In the genomic region with DNA sequence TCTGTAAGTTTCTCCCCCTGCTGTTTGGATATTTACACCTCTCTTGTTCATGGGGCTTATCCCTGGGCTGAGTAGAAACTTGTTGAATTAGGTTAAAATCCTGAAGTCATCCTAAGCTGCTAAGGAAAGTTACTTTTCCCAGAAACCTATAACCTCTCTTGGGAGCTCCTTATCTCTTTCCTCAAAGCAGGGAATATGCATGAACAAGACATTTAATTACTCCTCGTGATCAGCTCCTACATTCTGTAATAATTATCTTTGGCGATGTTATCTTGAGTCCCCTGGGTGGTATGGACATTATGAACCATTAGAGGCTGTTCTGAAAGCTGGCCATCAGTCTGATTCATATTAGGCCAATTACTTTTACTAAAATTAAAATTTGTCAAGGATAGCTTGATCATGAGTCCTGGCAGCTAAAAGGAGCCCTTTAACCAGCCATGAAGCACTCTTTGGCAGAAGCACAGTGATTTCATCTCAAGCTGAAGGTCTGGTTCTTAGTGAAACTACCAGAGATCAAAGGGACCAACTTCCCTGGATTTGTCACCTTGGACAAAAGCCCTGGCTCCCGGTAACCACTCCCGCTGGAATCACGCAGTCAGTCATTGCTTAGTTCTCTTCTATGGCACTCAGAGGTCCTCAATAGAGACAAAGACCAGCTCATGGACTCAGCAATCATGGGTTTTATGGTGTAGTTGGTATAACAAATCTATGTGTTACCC, we compare ENCODE assay signal across 1 cellular context.
TF ChIP-seq lines count a peak whose summit lies in the region.

No MANE protein-coding gene starts in this region.

TF ChIP-seq in HEK293, 187 proteins besides CTCF, POLR2A, EP300 and RAD21 (continued from another document):
- TF ChIP-seq, protein P1, sequence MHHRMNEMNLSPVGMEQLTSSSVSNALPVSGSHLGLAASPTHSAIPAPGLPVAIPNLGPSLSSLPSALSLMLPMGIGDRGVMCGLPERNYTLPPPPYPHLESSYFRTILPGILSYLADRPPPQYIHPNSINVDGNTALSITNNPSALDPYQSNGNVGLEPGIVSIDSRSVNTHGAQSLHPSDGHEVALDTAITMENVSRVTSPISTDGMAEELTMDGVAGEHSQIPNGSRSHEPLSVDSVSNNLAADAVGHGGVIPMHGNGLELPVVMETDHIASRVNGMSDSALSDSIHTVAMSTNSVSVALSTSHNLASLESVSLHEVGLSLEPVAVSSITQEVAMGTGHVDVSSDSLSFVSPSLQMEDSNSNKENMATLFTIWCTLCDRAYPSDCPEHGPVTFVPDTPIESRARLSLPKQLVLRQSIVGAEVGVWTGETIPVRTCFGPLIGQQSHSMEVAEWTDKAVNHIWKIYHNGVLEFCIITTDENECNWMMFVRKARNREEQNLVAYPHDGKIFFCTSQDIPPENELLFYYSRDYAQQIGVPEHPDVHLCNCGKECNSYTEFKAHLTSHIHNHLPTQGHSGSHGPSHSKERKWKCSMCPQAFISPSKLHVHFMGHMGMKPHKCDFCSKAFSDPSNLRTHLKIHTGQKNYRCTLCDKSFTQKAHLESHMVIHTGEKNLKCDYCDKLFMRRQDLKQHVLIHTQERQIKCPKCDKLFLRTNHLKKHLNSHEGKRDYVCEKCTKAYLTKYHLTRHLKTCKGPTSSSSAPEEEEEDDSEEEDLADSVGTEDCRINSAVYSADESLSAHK (tag by site-specific recombination; IDR thresholded peaks at IDR 0.05) = peak; percentile 53
- TF ChIP-seq ZBTB21 (tag by site-specific recombination; IDR thresholded peaks at IDR 0.05) (peak; percentile 68), ZNF830 (tag by site-specific recombination; IDR thresholded peaks at IDR 0.05; ENCODE audit: low read depth) (no peak), PATZ1 (tag by site-specific recombination; IDR thresholded peaks at IDR 0.05) (peak; percentile 56; the same call in 1 of the 2 replicates), ZNF155 (tag by site-specific recombination; IDR thresholded peaks at IDR 0.05) (no peak), ZNF501 (tag by site-specific recombination; IDR thresholded peaks at IDR 0.05) (peak; percentile 85), ZNF48 (tag by site-specific recombination; IDR thresholded peaks at IDR 0.05) (no peak), ZNF560 (tag by site-specific recombination; IDR thresholded peaks at IDR 0.05; ENCODE audit: borderline replicate concordance) (no peak), HIC1 (tag by site-specific recombination; IDR thresholded peaks at IDR 0.05) (peak; percentile 72; the same call in 1 of the 2 replicates), IKZF3 (tag by site-specific recombination; IDR thresholded peaks at IDR 0.05) (peak; percentile 75), ZNF837 (tag by site-specific recombination; IDR thresholded peaks at IDR 0.05) (no peak), SCRT1 (tag by site-specific recombination; IDR thresholded peaks at IDR 0.05; ENCODE audit: borderline replicate concordance) (peak; percentile 94), ZBTB1 (tag by site-specific recombination; IDR thresholded peaks at IDR 0.05) (peak; percentile 96), ZNF202 (tag by site-specific recombination; IDR thresholded peaks at IDR 0.05; ENCODE audit: borderline replicate concordance) (no peak), TRIM28 (IDR thresholded peaks at IDR 0.05; ENCODE audit: borderline replicate concordance, low read length) (0 out of 2 replicates have a peak, but pooled peaks have one; percentile 18), ZNF211 (tag by site-specific recombination; IDR thresholded peaks at IDR 0.05; ENCODE audit: low read depth) (no peak), MYNN (tag by site-specific recombination; IDR thresholded peaks at IDR 0.05; ENCODE audit: borderline replicate concordance) (no peak), ZBTB20 (tag by site-specific recombination; IDR thresholded peaks at IDR 0.05) (peak; percentile 28; the same call in 1 of the 2 replicates), ZNF391 (tag by site-specific recombination; IDR thresholded peaks at IDR 0.05; ENCODE audit: borderline replicate concordance, low read depth) (peak; percentile 69; the same call in 1 of the 2 replicates), ZNF423 (tag by site-specific recombination; IDR thresholded peaks at IDR 0.05) (0 out of 2 replicates have a peak, but pooled peaks have one; percentile 6), KLF10 (tag by site-specific recombination; IDR thresholded peaks at IDR 0.05) (peak; percentile 80), MZF1 (tag by site-specific recombination; IDR thresholded peaks at IDR 0.05; ENCODE audit: borderline replicate concordance) (no peak), SP2 (tag by site-specific recombination; IDR thresholded peaks at IDR 0.05) (no peak), PRDM1 (tag by site-specific recombination; IDR thresholded peaks at IDR 0.05) (no peak), ZNF324 (tag by site-specific recombination; IDR thresholded peaks at IDR 0.05) (no peak), ZNF184 (tag by site-specific recombination; IDR thresholded peaks at IDR 0.05) (0 out of 2 replicates have a peak, but pooled peaks have one; percentile 64), TCF7L2 (IDR thresholded peaks at IDR 0.05; ENCODE audit: borderline replicate concordance, low read depth, low read length) (peak; percentile 67; the same call in 1 of the 2 replicates), WT1 (tag by site-specific recombination; IDR thresholded peaks at IDR 0.05) (peak; percentile 80), ZBTB8A (tag by site-specific recombination; IDR thresholded peaks at IDR 0.05) (0 out of 2 replicates have a peak, but pooled peaks have one; percentile 30)
- TF ChIP-seq, protein P2, sequence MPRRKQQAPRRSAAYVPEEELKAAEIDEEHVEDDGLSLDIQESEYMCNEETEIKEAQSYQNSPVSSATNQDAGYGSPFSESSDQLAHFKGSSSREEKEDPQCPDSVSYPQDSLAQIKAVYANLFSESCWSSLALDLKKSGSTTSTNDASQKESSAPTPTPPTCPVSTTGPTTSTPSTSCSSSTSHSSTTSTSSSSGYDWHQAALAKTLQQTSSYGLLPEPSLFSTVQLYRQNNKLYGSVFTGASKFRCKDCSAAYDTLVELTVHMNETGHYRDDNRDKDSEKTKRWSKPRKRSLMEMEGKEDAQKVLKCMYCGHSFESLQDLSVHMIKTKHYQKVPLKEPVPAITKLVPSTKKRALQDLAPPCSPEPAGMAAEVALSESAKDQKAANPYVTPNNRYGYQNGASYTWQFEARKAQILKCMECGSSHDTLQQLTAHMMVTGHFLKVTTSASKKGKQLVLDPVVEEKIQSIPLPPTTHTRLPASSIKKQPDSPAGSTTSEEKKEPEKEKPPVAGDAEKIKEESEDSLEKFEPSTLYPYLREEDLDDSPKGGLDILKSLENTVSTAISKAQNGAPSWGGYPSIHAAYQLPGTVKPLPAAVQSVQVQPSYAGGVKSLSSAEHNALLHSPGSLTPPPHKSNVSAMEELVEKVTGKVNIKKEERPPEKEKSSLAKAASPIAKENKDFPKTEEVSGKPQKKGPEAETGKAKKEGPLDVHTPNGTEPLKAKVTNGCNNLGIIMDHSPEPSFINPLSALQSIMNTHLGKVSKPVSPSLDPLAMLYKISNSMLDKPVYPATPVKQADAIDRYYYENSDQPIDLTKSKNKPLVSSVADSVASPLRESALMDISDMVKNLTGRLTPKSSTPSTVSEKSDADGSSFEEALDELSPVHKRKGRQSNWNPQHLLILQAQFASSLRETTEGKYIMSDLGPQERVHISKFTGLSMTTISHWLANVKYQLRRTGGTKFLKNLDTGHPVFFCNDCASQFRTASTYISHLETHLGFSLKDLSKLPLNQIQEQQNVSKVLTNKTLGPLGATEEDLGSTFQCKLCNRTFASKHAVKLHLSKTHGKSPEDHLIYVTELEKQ (tag by site-specific recombination; IDR thresholded peaks at IDR 0.05; ENCODE audit: borderline replicate concordance) = peak; percentile 86; the same call in 1 of the 2 replicates
- TF ChIP-seq, protein P3, sequence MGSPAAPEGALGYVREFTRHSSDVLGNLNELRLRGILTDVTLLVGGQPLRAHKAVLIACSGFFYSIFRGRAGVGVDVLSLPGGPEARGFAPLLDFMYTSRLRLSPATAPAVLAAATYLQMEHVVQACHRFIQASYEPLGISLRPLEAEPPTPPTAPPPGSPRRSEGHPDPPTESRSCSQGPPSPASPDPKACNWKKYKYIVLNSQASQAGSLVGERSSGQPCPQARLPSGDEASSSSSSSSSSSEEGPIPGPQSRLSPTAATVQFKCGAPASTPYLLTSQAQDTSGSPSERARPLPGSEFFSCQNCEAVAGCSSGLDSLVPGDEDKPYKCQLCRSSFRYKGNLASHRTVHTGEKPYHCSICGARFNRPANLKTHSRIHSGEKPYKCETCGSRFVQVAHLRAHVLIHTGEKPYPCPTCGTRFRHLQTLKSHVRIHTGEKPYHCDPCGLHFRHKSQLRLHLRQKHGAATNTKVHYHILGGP (tag by site-specific recombination; IDR thresholded peaks at IDR 0.05) = peak; percentile 50; the same call in 1 of the 2 replicates
